23 cellular contexts compared by ENCODE assay signal in genomic region chr4:59848457-59848856, GRCh38.
"Had no signal": no experiment of that assay in that cellular context is flagged by ENCODE, and none has a peak within 500 bp of the region (broad histone marks: within the 10 kb centered on the region; RNA-seq: fewer than 3 reads in every experiment).

No MANE protein-coding gene starts in this region.

- H2AFZ ChIP-seq: parathyroid adenoma had no signal

- FAIRE-seq: colon, keratinocyte had no signal

- H3K4me3 ChIP-seq: esophagus squamous epithelium, left ventricle myocardium inferior, lower lobe of right lung, prostate gland, right lobe of liver, spleen, testis, tibial nerve had no signal

- H3K79me2 ChIP-seq: parathyroid adenoma had no signal

- DNase-seq: cerebellar nuclear complex; effector memory CD8-positive, alpha-beta T cell; esophagus squamous epithelium; foreskin fibroblast; immature natural killer cell; left cardiac atrium; left ventricle myocardium inferior; lower lobe of right lung; midbrain; retina; right lobe of liver; spleen; stimulated activated CD4-positive, alpha-beta T cell treated with anti-CD3 and anti-CD28 coated beads, Interleukin-2, amount 100 ng/mL, for 24 hours; stimulated activated CD4-positive, alpha-beta T cell treated with anti-CD3 and anti-CD28 coated beads, Interleukin-4, amount 100 ng/mL, for 4 hours; stimulated activated naive B cell treated with anti-CD40 and anti-IgM and Interleukin-4, amounts not matched to agents 10 μg/mL and 1 μg/mL and 100 μg/mL, for 72 hours; stimulated activated naive CD8-positive, alpha-beta T cell treated with anti-CD3 and anti-CD28 coated beads, Interleukin-15, amount 100 ng/mL, for 72 hours; testis had no signal

- H3K27ac ChIP-seq: esophagus squamous epithelium, left ventricle myocardium inferior, lower lobe of right lung, parathyroid adenoma, prostate gland, right lobe of liver, spleen, testis, tibial nerve had no signal

- H3K27me3 ChIP-seq: esophagus squamous epithelium, right lobe of liver, spleen, testis, tibial nerve had no signal

- H3K9me3 ChIP-seq: esophagus squamous epithelium, lower lobe of right lung, prostate gland, right lobe of liver, testis, tibial nerve had no signal

- ATAC-seq: effector memory CD8-positive, alpha-beta T cell; left cardiac atrium; lower lobe of right lung; natural killer cell treated with Interleukin-12 subunit alpha and Interleukin-12 subunit beta and Interleukin-15 and Interleukin-18, amount 100 ng/mL, for 72 hours; right lobe of liver; stimulated activated naive B cell treated with anti-CD40 and anti-IgM and Interleukin-4, amounts not matched to agents 10 μg/mL and 1 μg/mL and 100 μg/mL, for 72 hours; stimulated activated naive CD8-positive, alpha-beta T cell treated with anti-CD3 and anti-CD28 coated beads, Interleukin-15, amount 100 ng/mL, for 72 hours had no signal

- H3K36me3 ChIP-seq: esophagus squamous epithelium, left ventricle myocardium inferior, lower lobe of right lung, prostate gland, right lobe of liver, spleen, tibial nerve had no signal

- H3K9ac ChIP-seq: parathyroid adenoma had no signal

- H3K4me1 ChIP-seq: esophagus squamous epithelium, left ventricle myocardium inferior, lower lobe of right lung, parathyroid adenoma, prostate gland, right lobe of liver, spleen, testis, tibial nerve had no signal
